In the genomic region with DNA sequence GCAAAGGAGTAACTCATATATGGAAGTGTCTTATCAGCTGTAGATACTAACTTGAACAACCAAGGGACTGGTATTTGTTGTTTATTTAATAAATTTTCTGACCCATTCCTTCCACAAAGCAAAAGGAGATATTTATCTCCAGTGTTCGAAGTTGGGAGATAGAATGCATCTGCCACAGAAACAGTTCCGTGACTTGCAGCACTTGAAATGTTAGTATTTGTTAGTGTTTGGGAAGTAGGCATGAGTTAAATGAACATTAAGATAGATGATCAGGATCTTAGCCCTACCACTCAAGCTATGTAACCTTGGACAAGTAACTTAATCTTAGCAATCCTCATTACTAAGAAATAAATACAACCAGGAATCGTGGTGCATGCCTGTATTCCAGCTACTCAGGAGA, we compare ENCODE assay signal across 7 cellular contexts. TPM values are rescaled to one million over a fixed set of nuclear protein-coding genes. Genes with fewer than 3 reads are reported as not detected.
"Had no signal": no experiment of that assay in that cellular context is flagged by ENCODE, and none has a peak within 500 bp of the region (broad histone marks: within the 10 kb centered on the region; RNA-seq: fewer than 3 reads in every experiment).

No MANE protein-coding gene starts in this region.

- H3K27ac Mint-ChIP-seq: IgD-negative memory B cell had no signal

- H3K4me3 ChIP-seq: K562 had no signal

- DNase-seq: KBM-7 had no signal

- H3K36me3 Mint-ChIP-seq: IgD-negative memory B cell had no signal

- H3K27ac ChIP-seq: HL-60 had no signal

- H3K4me3 Mint-ChIP-seq: IgD-negative memory B cell had no signal

- ATAC-seq: HepG2, K562 had no signal

RNA-seq across cellular contexts. Expression of a gene that starts 12.1 kb away (rescaled TPM):
- total RNA-seq: HT-29, HT1080 had no signal
- polyA plus RNA-seq: IgD-negative memory B cell had no signal
